ENCODE assay signal across 8 cellular contexts in the genomic region with DNA sequence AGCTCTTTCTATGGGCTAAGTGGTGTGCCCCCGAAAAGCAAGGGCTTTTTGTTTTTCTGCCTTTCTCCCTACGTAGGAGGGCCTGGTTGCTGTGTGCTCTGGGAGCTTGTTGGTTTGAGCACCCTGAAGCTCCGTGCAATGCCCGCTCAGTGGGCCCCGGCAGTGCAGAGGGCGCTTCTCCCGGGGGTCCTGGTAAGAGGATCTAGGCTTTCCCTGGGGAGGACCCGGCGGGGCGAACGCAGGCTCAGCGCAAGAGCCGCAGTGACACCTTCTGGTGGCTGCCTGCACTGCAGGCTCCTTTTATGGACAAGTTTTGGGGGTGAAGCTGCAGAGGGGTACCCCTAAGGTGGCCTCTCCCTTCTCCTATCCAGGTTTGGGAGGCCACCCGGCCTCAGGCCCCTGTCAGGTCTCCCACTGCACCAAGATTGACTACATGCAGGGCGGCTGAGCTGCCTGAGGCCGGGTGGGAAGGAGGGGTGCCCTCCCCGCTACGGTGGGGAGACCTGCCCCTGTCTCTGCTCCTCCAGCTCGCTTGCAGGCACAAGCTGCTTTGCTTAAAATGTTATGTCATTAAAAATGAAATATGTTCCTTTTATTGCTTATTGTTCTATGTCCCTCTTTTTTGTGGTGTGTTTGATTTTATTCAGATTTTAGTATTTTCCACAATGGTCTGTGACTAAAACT.
DNase-seq lines count a peak whose midpoint lies in the region; ATAC-seq and TF ChIP-seq lines count a peak whose summit lies in the region.

No MANE protein-coding gene starts in this region.

- DNase-seq in GM12865 (ENCODE audit: low read depth) (no peak), kidney epithelial cell (ENCODE audit: low read depth) (no peak), COR-L47 (lab: John Stamatoyannopoulos, UW) (no peak), activated T-cell treated with anti-CD3 and anti-CD28 coated beads for 4 hours (no peak)

- H3K27me3 ChIP-seq in kidney epithelial cell (ENCODE audit: control insufficient read depth, insufficient read depth, low read length), result no peaks in the 10 kb centered on the region

- H3K36me3 ChIP-seq in kidney epithelial cell (ENCODE audit: control insufficient read depth, insufficient read depth, low read length), result no peaks in the 10 kb centered on the region

- ATAC-seq in HG03432 (IDR thresholded peaks at IDR 0.05; ENCODE audit: unreplicated experiment) (no peak), GM18858 (IDR thresholded peaks at IDR 0.05; ENCODE audit: unreplicated experiment) (no peak)

- TF ChIP-seq CTCF in 22Rv1 (IDR thresholded peaks at IDR 0.05), result peak; percentile 90
- peak; percentile 33 for TF ChIP-seq CTCF in GM12865 (IDR thresholded peaks at IDR 0.05; ENCODE audit: insufficient read depth, low read depth, low read length, missing control alignments)
- peak; percentile 93 for TF ChIP-seq CTCF in VCaP (conservative IDR thresholded peaks at IDR 0.05)
- peak; percentile 97 for TF ChIP-seq CTCF in kidney epithelial cell (IDR thresholded peaks at IDR 0.05; ENCODE audit: insufficient read depth, low read length, poor library complexity, severe bottlenecking)

- H3K4me3 ChIP-seq in GM12865 (ENCODE audit: low read depth, low read length) (no peak overlapping the region), kidney epithelial cell (ENCODE audit: low read depth, low read length) (no peak overlapping the region)

- no peak overlapping the region for H3K27ac ChIP-seq in 22Rv1
- no peak overlapping the region for H3K27ac ChIP-seq in VCaP

Comparison
In these comparisons a context has a peak if more than half of its experiments do, and no peak if none do; other contexts are left out.
1. CTCF ChIP-seq: peak in every context shown above with its lines; median percentile 97 in kidney epithelial cell; 93 in VCaP; 90 in 22Rv1; 33 in GM12865.